ENCODE assay signal across 27 cellular contexts in genomic region chr20:23608251-23608846, GRCh38. TPM values are rescaled to one million over a fixed set of nuclear protein-coding genes. Genes with fewer than 3 reads are reported as not detected.
"Had no signal": no experiment of that assay in that cellular context is flagged by ENCODE, and none has a peak within 500 bp of the region (broad histone marks: within the 10 kb centered on the region; RNA-seq: fewer than 3 reads in every experiment).

No MANE protein-coding gene starts in this region.

- DNase-seq: activated B cell treated with CpG ODN at 0.5 μM for 24 hours; activated CD4-positive, alpha-beta memory T cell treated with anti-CD3 and anti-CD28 coated beads, Interleukin-2, amount 10 ng/mL, durations not matched to agents 7 days and 5 days; activated CD4-positive, alpha-beta T cell treated with anti-CD3 and anti-CD28 coated beads, Interleukin-2, amount 50 U/mL, for 1 hour; activated naive CD4-positive, alpha-beta T cell treated with anti-CD3 and anti-CD28 coated beads, Interleukin-2, amount 50 U/mL, for 16 hours; activated T-cell treated with anti-CD3 and anti-CD28 coated beads, Interleukin-2, amount 50 U/mL, for 72 hours; aorta; central memory CD4-positive, alpha-beta T cell; NCI-H1092; NCI-H1417; NCI-H1694; NCI-H2029; NCI-H2107; NCI-H510A treated with DMSO at 0.1 percent for 48 hours; Peyer's patch; SHP77; SW 1271; T-helper 17 cell; T-helper 9 cell had no signal

- H3K27me3 Mint-ChIP-seq: activated B cell treated with CpG ODN at 0.5 μM for 24 hours had no signal

- H3K27me3 ChIP-seq: Peyer's patch had no signal

- H3K4me1 ChIP-seq: Peyer's patch had no signal

- H3K27ac ChIP-seq: KMS-11, Peyer's patch, RWPE1, SJSA1 had no signal

- FAIRE-seq: bronchial epithelial cell, TTC549 had no signal

- H3K4me3 Mint-ChIP-seq: activated B cell treated with CpG ODN at 0.5 μM for 24 hours; activated CD4-positive, alpha-beta memory T cell treated with anti-CD3 and anti-CD28 coated beads, Interleukin-2, amount 10 ng/mL, durations not matched to agents 7 days and 5 days; activated T-cell treated with anti-CD3 and anti-CD28 coated beads, Interleukin-2, amount 50 U/mL, for 72 hours; T-helper 17 cell had no signal

- H3K9me3 Mint-ChIP-seq: activated B cell treated with CpG ODN at 0.5 μM for 24 hours; activated CD4-positive, alpha-beta memory T cell treated with anti-CD3 and anti-CD28 coated beads, Interleukin-2, amount 10 ng/mL, durations not matched to agents 7 days and 5 days; activated T-cell treated with anti-CD3 and anti-CD28 coated beads, Interleukin-2, amount 50 U/mL, for 72 hours; activated T-helper 2 cell treated with anti-CD3 and anti-CD28 coated beads, Interferon-gamma antibody, Interleukin-2, Interleukin-4, amounts not matched to agents 10 μg/mL and 5 μg/mL and 100 μg/mL, durations not matched to agents 14 hours and 24 hours and 36 hours had no signal

- H3K9me3 ChIP-seq: Peyer's patch, SJSA1 had no signal

- H3K4me3 ChIP-seq: Peyer's patch, SJSA1 had no signal

- H3K27ac Mint-ChIP-seq: activated B cell treated with CpG ODN at 0.5 μM for 24 hours; activated CD4-positive, alpha-beta memory T cell treated with anti-CD3 and anti-CD28 coated beads, Interleukin-2, amount 10 ng/mL, durations not matched to agents 7 days and 5 days; activated T-cell treated with anti-CD3 and anti-CD28 coated beads, Interleukin-2, amount 50 U/mL, for 72 hours; activated T-helper 2 cell treated with anti-CD3 and anti-CD28 coated beads, Interferon-gamma antibody, Interleukin-2, Interleukin-4, amounts not matched to agents 10 μg/mL and 5 μg/mL and 100 μg/mL, durations not matched to agents 14 hours and 24 hours and 36 hours; T-helper 17 cell had no signal

- H3K36me3 ChIP-seq: Peyer's patch, SJSA1 had no signal

- ATAC-seq: activated T-cell treated with anti-CD3 and anti-CD28 coated beads, Interleukin-2, amount 50 U/mL, for 72 hours; SK-N-SH treated with all-trans-retinoic acid at 6 μM for 48 hours; T-helper 17 cell had no signal

- H3K4me2 ChIP-seq: KMS-11 had no signal

- H3K4me1 Mint-ChIP-seq: activated B cell treated with CpG ODN at 0.5 μM for 24 hours had no signal

- H3K9ac ChIP-seq: KMS-11 had no signal

RNA-seq across cellular contexts. Expression of gene CST9, which starts 2.6 kb away (rescaled TPM):
- total RNA-seq: activated B cell treated with CpG ODN at 0.5 μM for 24 hours; activated CD4-positive, alpha-beta memory T cell treated with anti-CD3 and anti-CD28 coated beads, Interleukin-2, amount 10 ng/mL, durations not matched to agents 7 days and 5 days; activated CD8-positive, alpha-beta memory T cell treated with anti-CD3 and anti-CD28 coated beads for 36 hours; activated T-cell treated with anti-CD3 and anti-CD28 coated beads, Interleukin-2, amount 50 U/mL, for 72 hours; activated T-helper 2 cell treated with anti-CD3 and anti-CD28 coated beads, Interferon-gamma antibody, Interleukin-2, Interleukin-4, amounts not matched to agents 10 μg/mL and 5 μg/mL and 100 μg/mL, durations not matched to agents 14 hours and 24 hours and 36 hours; aorta; bronchial epithelial cell; MCF 10A; Peyer's patch; SJSA1; T-helper 17 cell had no signal
- polyA plus RNA-seq: aorta had no signal

RNA-seq across cellular contexts. Expression of gene CST3, which starts 29.4 kb away (rescaled TPM):
- total RNA-seq: activated B cell treated with CpG ODN at 0.5 μM for 24 hours had no signal

RNA-seq across cellular contexts. Expression of gene CST9L, which starts 40.1 kb away (rescaled TPM):
- total RNA-seq: activated B cell treated with CpG ODN at 0.5 μM for 24 hours; activated CD4-positive, alpha-beta memory T cell treated with anti-CD3 and anti-CD28 coated beads, Interleukin-2, amount 10 ng/mL, durations not matched to agents 7 days and 5 days; activated CD8-positive, alpha-beta memory T cell treated with anti-CD3 and anti-CD28 coated beads for 36 hours; activated T-cell treated with anti-CD3 and anti-CD28 coated beads, Interleukin-2, amount 50 U/mL, for 72 hours; activated T-helper 2 cell treated with anti-CD3 and anti-CD28 coated beads, Interferon-gamma antibody, Interleukin-2, Interleukin-4, amounts not matched to agents 10 μg/mL and 5 μg/mL and 100 μg/mL, durations not matched to agents 14 hours and 24 hours and 36 hours; aorta; bronchial epithelial cell; MCF 10A; Peyer's patch; SJSA1; T-helper 17 cell had no signal
- polyA plus RNA-seq: aorta had no signal
